1 cellular context compared by ENCODE assay signal in the genomic region with DNA sequence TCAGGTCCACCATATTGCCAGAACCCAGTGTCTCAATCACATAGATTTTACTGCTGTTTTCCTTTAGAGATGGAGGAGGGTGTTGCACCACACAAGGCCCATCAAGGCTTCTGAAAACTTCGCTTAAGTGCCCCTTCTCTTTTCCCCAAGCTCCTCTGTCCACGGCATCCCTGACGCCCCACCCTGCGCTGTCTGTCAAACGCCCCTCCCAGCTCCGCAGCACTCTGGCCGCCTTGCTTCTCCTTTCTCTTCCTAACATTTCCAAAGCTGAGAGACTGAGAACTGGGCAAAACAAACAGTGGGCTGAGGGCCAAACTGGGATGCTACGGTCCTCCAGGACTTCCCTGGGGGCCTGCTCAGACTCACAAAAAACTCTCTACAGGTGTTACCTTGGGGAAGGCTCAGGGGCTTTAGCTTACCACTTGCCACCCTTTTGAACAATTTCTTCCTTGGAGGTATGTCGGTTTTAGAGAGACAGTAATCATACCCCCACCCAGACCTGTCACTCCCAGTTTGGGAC.
TF ChIP-seq lines count a peak whose summit lies in the region.

No MANE protein-coding gene starts in this region.

TF ChIP-seq in GM23338, 12 proteins besides CTCF, POLR2A, EP300 and RAD21:
- TF ChIP-seq ZNF331 (CRISPR knock-in tag; IDR thresholded peaks at IDR 0.05; ENCODE audit: low read depth) (no peak), EZH2phosphoT487 (IDR thresholded peaks at IDR 0.05; ENCODE audit: unreplicated experiment) (no peak), EZH2 (IDR thresholded peaks at IDR 0.05; ENCODE audit: low read depth, unreplicated experiment) (no peak)
